ENCODE assay signal across 8 cellular contexts in the genomic region with DNA sequence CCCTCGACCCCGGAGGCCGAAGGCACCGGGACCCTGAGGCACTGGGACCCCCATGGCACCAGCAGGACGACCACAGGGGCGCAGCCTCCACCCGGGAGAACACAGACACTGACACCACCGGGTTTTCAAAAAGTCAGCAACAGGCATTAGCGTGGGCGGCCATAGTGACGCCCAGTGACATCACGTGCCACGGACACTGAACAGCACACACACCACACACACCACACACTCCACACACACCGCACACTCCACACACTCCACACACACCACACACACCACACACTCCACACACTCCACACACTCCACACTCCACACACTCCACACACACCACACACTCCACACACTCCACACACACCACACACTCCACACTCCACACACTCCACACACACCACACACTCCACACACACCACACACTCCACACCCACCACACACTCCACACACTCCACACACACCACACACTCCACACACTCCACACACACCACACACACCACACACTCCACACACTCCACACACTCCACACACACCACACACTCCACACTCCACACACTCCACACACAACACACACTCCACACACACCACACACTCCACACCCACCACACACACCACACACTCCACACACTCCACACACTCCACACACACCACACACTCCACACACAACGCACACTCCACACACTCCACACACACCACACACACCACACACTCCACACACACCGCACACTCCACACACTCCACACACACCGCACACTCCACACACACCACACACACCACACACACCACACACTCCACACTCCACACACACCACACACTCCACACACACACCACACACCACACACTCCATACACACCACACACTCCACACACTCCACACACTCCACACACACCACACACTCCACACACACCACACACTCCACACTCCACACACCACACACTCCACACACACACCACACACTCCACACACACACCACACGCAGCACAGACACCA.
A peak's percentile ranks its signal among the peaks of the same experiment; 100 is the strongest.
DNase-seq lines count a peak whose midpoint lies in the region; ATAC-seq and TF ChIP-seq lines count a peak whose summit lies in the region.
"Not testable (repeated sequence)": the region's sequence is repeated elsewhere in the genome, so short reads cannot be mapped to it uniquely, and the experiment has no call there.

No MANE protein-coding gene starts in this region.

- H2AK9ac ChIP-seq in IMR-90 (replicated peaks; ENCODE audit: low read depth, low read length, poor library complexity): peak overlapping the region; percentile 65

- H3K9me3 Mint-ChIP-seq in activated T-cell treated with anti-CD3 and anti-CD28 coated beads, Interleukin-2, amount 50 U/mL, for 4 hours; MCF 10A (ENCODE audit: unreplicated experiment): not testable (repeated sequence)

- 50% methylated on average over 2 of the region's 18 CpGs; no CpG with 5 or more reads in 1 of the 2 experiments for WGBS in IMR-90 (ENCODE audit: extremely low coverage in 2 of 2, insufficient read length in 1 of 2), 2 experiments

- intact Hi-C loops in IMR-90 (cut with micrococcal nuclease); MCF 10A (cut with micrococcal nuclease); cardiac septum (cut with DNase I); mucosa of descending colon (cut with DNase I, micrococcal nuclease): not testable (repeated sequence)

- POLR2A ChIA-PET in IMR-90 (lab: Charles Lee; ENCODE audit: unreplicated experiment); MCF 10A (lab: Yijun Ruan, JAX): not testable (repeated sequence)

- H3K27me3 ChIP-seq in BLaER1 treated with 17β-estradiol and CSF1 and Interleukin-3, amounts not matched to agents 10 nM and 100 nM; IMR-90 (ENCODE audit: control insufficient read depth, insufficient read depth, low read length): not testable (repeated sequence)

- H3K27ac Mint-ChIP-seq in T-helper 17 cell; MCF 10A (ENCODE audit: low read depth, unreplicated experiment): not testable (repeated sequence)

- not testable (repeated sequence) for H2BK20ac ChIP-seq in IMR-90 (ENCODE audit: low read depth, low read length)

- H3K18ac ChIP-seq in IMR-90 (ENCODE audit: low read depth, low read length): not testable (repeated sequence)

- not testable (repeated sequence) for H3K4ac ChIP-seq in IMR-90 (ENCODE audit: low read depth, low read length)

- CTCF ChIA-PET in IMR-90 (lab: Yijun Ruan, JAX); MCF 10A (lab: Yijun Ruan, JAX): not testable (repeated sequence)

- peak overlapping the region; percentile 64 for H3K4me3 Mint-ChIP-seq in T-helper 17 cell
- not testable (repeated sequence) for H3K4me3 Mint-ChIP-seq in activated T-cell treated with anti-CD3 and anti-CD28 coated beads, Interleukin-2, amount 50 U/mL, for 4 hours; MCF 10A (ENCODE audit: unreplicated experiment)

- not testable (repeated sequence) for H3K9me1 ChIP-seq in IMR-90 (ENCODE audit: insufficient read depth, low read length)

- TF ChIP-seq POLR2A in IMR-90 (IDR thresholded peaks at IDR 0.05; ENCODE audit: low read depth, low read length): not testable (repeated sequence)

- DNase-seq in IMR-90: peak; percentile 8
- DNase-seq in T-helper 17 cell: not testable (repeated sequence)
- peak; percentile 12 for DNase-seq in activated T-cell treated with anti-CD3 and anti-CD28 coated beads, Interleukin-2, amount 50 U/mL, for 4 hours
- peak; percentile 0 for DNase-seq in MCF 10A (ENCODE audit: unreplicated experiment)
- DNase-seq in cardiac septum (ENCODE audit: low spot score): peak; percentile 54
- peak; percentile 3 to 37 (median 7) for DNase-seq in mucosa of descending colon
- peak; percentile 16 for DNase-seq in stimulated activated CD4-positive, alpha-beta T cell treated with anti-CD3 and anti-CD28 coated beads, Interleukin-2, amount 100 ng/mL, for 4 hours (ENCODE audit: low read depth)

- H3K9me3 ChIP-seq in BLaER1 treated with 17β-estradiol and CSF1 and Interleukin-3, amounts not matched to agents 10 nM and 100 nM (replicated peaks in 1 of 11); IMR-90 (ENCODE audit: control insufficient read depth, insufficient read depth, low read length); T-helper 17 cell (ENCODE audit: control insufficient read depth, low read length, poor library complexity, severe bottlenecking); mucosa of descending colon: not testable (repeated sequence)

- H3K79me1 ChIP-seq in IMR-90 (ENCODE audit: low read depth in 1 of 2, low read length in 2 of 2): not testable (repeated sequence)

- not testable (repeated sequence) for H2AFZ ChIP-seq in IMR-90 (replicated peaks; ENCODE audit: low read length, poor library complexity)

- not testable (repeated sequence) for TF ChIP-seq CTCF in IMR-90 (conservative IDR thresholded peaks at IDR 0.05; ENCODE audit: low read depth, low read length); MCF 10A (IDR thresholded peaks at IDR 0.05; ENCODE audit: unreplicated experiment); mucosa of descending colon (IDR thresholded peaks at IDR 0.05)

- H3K56ac ChIP-seq in IMR-90 (ENCODE audit: extremely low read depth, insufficient read depth, low read length): not testable (repeated sequence)

- not testable (repeated sequence) for H3K4me1 ChIP-seq in BLaER1 treated with 17β-estradiol and CSF1 and Interleukin-3, amounts not matched to agents 10 nM and 100 nM; IMR-90 (ENCODE audit: control insufficient read depth, insufficient read depth, low read length); mucosa of descending colon (ENCODE audit: low read depth)

- peak overlapping the region; percentile 87; the same call in 1 of the 2 replicates for H2AK5ac ChIP-seq in IMR-90 (ENCODE audit: low read depth, low read length)

- TF ChIP-seq RAD21 in IMR-90 (IDR thresholded peaks at IDR 0.05; ENCODE audit: low read length): not testable (repeated sequence)

- not testable (repeated sequence) for H3K4me3 ChIP-seq in BLaER1 treated with 17β-estradiol and CSF1 and Interleukin-3, amounts not matched to agents 10 nM and 100 nM; IMR-90 (ENCODE audit: insufficient read depth, low read depth, low read length); mucosa of descending colon

- not testable (repeated sequence) for BruUV-seq in IMR-90 (replicated peaks; lab: Mats Ljungman, UMichigan); MCF 10A (replicated peaks; lab: Mats Ljungman, UMichigan)

- H3K4me1 Mint-ChIP-seq in T-helper 17 cell; activated T-cell treated with anti-CD3 and anti-CD28 coated beads, Interleukin-2, amount 50 U/mL, for 4 hours (ENCODE audit: low read depth); MCF 10A (ENCODE audit: insufficient read depth, unreplicated experiment): not testable (repeated sequence)

- not testable (repeated sequence) for H3K14ac ChIP-seq in IMR-90 (replicated peaks; ENCODE audit: low read depth, low read length)

- H3K27ac ChIP-seq in BLaER1 treated with 17β-estradiol and CSF1 and Interleukin-3, amounts not matched to agents 10 nM and 100 nM; IMR-90 (ENCODE audit: insufficient read depth, low read length): not testable (repeated sequence)

- not testable (repeated sequence) for H4K91ac ChIP-seq in IMR-90 (ENCODE audit: insufficient read depth, low read depth, low read length)

- H4K20me1 ChIP-seq in BLaER1 treated with 17β-estradiol and CSF1 and Interleukin-3, amounts not matched to agents 10 nM and 100 nM; IMR-90 (ENCODE audit: insufficient read depth, low read length): not testable (repeated sequence)

- not testable (repeated sequence) for H3K36me3 Mint-ChIP-seq in T-helper 17 cell (ENCODE audit: low read depth); activated T-cell treated with anti-CD3 and anti-CD28 coated beads, Interleukin-2, amount 50 U/mL, for 4 hours (ENCODE audit: insufficient read depth); MCF 10A (ENCODE audit: insufficient read depth, unreplicated experiment)

- H3K9ac ChIP-seq in BLaER1 treated with 17β-estradiol and CSF1 and Interleukin-3, amounts not matched to agents 10 nM and 100 nM; IMR-90 (ENCODE audit: low read depth, low read length): not testable (repeated sequence)

- peak overlapping the region; percentile 89 for H2BK5ac ChIP-seq in IMR-90 (ENCODE audit: low read depth, low read length, poor library complexity, severe bottlenecking)

- not testable (repeated sequence) for H2BK120ac ChIP-seq in IMR-90 (ENCODE audit: low read depth, low read length)

- peak overlapping the region; percentile 50; the same call in 1 of the 3 replicates for H2BK15ac ChIP-seq in IMR-90 (ENCODE audit: low read depth, low read length)

- ATAC-seq in IMR-90 (ENCODE audit: low read depth); T-helper 17 cell: not testable (repeated sequence)
- peak; percentile 49 to 51 for ATAC-seq in activated T-cell treated with anti-CD3 and anti-CD28 coated beads, Interleukin-2, amount 50 U/mL, for 4 hours
- ATAC-seq in mucosa of descending colon: peak; percentile 50

- H3K23ac ChIP-seq in IMR-90 (ENCODE audit: low read depth, low read length): not testable (repeated sequence)

- H4K8ac ChIP-seq in IMR-90 (ENCODE audit: low read depth in 2 of 2, low read length in 2 of 2): not testable (repeated sequence)

- dilution Hi-C loops in IMR-90 (cut with HindIII; ENCODE audit: low sequenced_read_pairs, unreplicated experiment): not testable (repeated sequence)

- not testable (repeated sequence) for H3K27me3 Mint-ChIP-seq in T-helper 17 cell; activated T-cell treated with anti-CD3 and anti-CD28 coated beads, Interleukin-2, amount 50 U/mL, for 4 hours (ENCODE audit: low read depth); MCF 10A (ENCODE audit: insufficient read depth, unreplicated experiment)

- H3K36me3 ChIP-seq in BLaER1 treated with 17β-estradiol and CSF1 and Interleukin-3, amounts not matched to agents 10 nM and 100 nM; IMR-90 (ENCODE audit: control insufficient read depth, insufficient read depth, low read length); mucosa of descending colon (ENCODE audit: low read depth): not testable (repeated sequence)

- H4K5ac ChIP-seq in IMR-90 (ENCODE audit: low read depth, low read length): not testable (repeated sequence)

- peak overlapping the region in 7 of 11 experiments; percentile 13 to 38 (median 24); a peak in 4 of 22 replicates for H3K4me2 ChIP-seq in BLaER1 treated with 17β-estradiol and CSF1 and Interleukin-3, amounts not matched to agents 10 nM and 100 nM
- not testable (repeated sequence) for H3K4me2 ChIP-seq in IMR-90 (ENCODE audit: low read depth, low read length)

- in situ Hi-C loops in IMR-90 (cut with MboI; ENCODE audit: low sequenced_read_pairs): not testable (repeated sequence)
